Comparison of ENCODE assay signal across 17 cellular contexts in genomic region chr1:202663141-202663540, GRCh38. TPM values are rescaled to one million over a fixed set of nuclear protein-coding genes. Genes with fewer than 3 reads are reported as not detected.
"Had no signal": no experiment of that assay in that cellular context is flagged by ENCODE, and none has a peak within 500 bp of the region (broad histone marks: within the 10 kb centered on the region; RNA-seq: fewer than 3 reads in every experiment).

No MANE protein-coding gene starts in this region.

- H3K4me3 ChIP-seq: K562, SJCRH30 had no signal

- H3K27ac ChIP-seq: KMS-11, SJCRH30 had no signal

- H3K36me3 ChIP-seq: SJCRH30 had no signal

- ATAC-seq: K562 had no signal

- DNase-seq: Kasumi-1, MM.1S, NCI-H1092 treated with DMSO at 0.1 percent for 48 hours, NCI-H1436 treated with DMSO at 0.1 percent for 48 hours, NCI-H1694, NCI-H187 treated with DMSO at 0.1 percent for 48 hours, NCI-H2029 treated with DMSO at 0.1 percent for 48 hours, NCI-H226, NCI-H446, NCI-H510A, NCI-H524 treated with DMSO at 0.1 percent for 48 hours, SHP77, SJCRH30, T-helper 1 cell had no signal

- H3K9me3 ChIP-seq: SJCRH30 had no signal

RNA-seq across cellular contexts. Expression of gene SYT2, which starts 47.1 kb away (rescaled TPM):
- total RNA-seq: K562, M059J had no signal
